ENCODE assay signal across 1 cellular context in the genomic region with DNA sequence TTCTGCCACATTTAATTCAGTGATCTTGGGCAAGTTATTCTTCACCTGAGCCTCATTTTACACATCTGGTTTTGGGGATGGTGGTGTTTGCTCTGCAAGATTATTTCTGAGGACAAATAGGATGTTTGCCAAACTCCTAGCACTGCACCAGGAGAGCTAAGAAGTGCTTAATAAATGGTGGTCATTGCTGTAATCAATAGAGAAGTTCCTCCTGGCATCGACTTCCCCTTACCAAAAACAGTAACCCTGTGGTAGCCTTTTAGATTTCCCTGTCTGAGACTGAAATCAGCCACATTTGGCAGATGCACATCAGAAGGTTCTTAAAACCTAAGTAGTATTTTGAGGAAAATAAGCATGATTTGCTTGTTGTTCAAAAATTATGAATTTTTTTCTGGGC.
A peak's percentile ranks its signal among the peaks of the same experiment; 100 is the strongest.
TF ChIP-seq lines count a peak whose summit lies in the region.

No MANE protein-coding gene starts in this region.

TF ChIP-seq in HepG2, 621 proteins besides CTCF, POLR2A, EP300 and RAD21 (continued from another document):
- TF ChIP-seq, protein P1, sequence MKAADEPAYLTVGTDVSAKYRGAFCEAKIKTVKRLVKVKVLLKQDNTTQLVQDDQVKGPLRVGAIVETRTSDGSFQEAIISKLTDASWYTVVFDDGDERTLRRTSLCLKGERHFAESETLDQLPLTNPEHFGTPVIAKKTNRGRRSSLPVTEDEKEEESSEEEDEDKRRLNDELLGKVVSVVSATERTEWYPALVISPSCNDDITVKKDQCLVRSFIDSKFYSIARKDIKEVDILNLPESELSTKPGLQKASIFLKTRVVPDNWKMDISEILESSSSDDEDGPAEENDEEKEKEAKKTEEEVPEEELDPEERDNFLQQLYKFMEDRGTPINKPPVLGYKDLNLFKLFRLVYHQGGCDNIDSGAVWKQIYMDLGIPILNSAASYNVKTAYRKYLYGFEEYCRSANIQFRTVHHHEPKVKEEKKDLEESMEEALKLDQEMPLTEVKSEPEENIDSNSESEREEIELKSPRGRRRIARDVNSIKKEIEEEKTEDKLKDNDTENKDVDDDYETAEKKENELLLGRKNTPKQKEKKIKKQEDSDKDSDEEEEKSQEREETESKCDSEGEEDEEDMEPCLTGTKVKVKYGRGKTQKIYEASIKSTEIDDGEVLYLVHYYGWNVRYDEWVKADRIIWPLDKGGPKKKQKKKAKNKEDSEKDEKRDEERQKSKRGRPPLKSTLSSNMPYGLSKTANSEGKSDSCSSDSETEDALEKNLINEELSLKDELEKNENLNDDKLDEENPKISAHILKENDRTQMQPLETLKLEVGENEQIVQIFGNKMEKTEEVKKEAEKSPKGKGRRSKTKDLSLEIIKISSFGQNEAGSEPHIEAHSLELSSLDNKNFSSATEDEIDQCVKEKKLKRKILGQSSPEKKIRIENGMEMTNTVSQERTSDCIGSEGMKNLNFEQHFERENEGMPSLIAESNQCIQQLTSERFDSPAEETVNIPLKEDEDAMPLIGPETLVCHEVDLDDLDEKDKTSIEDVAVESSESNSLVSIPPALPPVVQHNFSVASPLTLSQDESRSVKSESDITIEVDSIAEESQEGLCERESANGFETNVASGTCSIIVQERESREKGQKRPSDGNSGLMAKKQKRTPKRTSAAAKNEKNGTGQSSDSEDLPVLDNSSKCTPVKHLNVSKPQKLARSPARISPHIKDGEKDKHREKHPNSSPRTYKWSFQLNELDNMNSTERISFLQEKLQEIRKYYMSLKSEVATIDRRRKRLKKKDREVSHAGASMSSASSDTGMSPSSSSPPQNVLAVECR (CRISPR knock-in tag; IDR thresholded peaks at IDR 0.05; ENCODE audit: borderline replicate concordance), result 0 out of 2 replicates have a peak, but pooled peaks have one; percentile 10
